33 cellular contexts compared by ENCODE assay signal in genomic region chr2:149564983-149565382, GRCh38.
"Had no signal": no experiment of that assay in that cellular context is flagged by ENCODE, and none has a peak within 500 bp of the region (broad histone marks: within the 10 kb centered on the region; RNA-seq: fewer than 3 reads in every experiment).

No MANE protein-coding gene starts in this region.

- H3K27ac Mint-ChIP-seq: activated CD4-positive, alpha-beta memory T cell treated with anti-CD3 and anti-CD28 coated beads for 36 hours; activated CD4-positive, alpha-beta T cell treated with anti-CD3 and anti-CD28 coated beads for 36 hours; activated CD4-positive, alpha-beta T cell treated with anti-CD3 and anti-CD28 coated beads, Interleukin-2, amount 10 ng/mL, durations not matched to agents 24 days and 14 days; activated CD8-positive, alpha-beta memory T cell treated with anti-CD3 and anti-CD28 coated beads, Interleukin-2, amount 10 ng/mL, durations not matched to agents 7 days and 5 days; activated CD8-positive, alpha-beta T cell treated with anti-CD3 and anti-CD28 coated beads, Interleukin-2, amount 10 ng/mL, durations not matched to agents 7 days and 5 days; activated T-cell treated with anti-CD3 and anti-CD28 coated beads, Interleukin-2, amount 50 U/mL, for 24 hours; activated T-helper 17 cell treated with anti-CD3 and anti-CD28 coated beads, Interleukin-2, amount 50 U/mL, for 72 hours had no signal

- H3K4me3 ChIP-seq: esophagus muscularis mucosa, gastrocnemius medialis, heart left ventricle had no signal

- H3K4me3 Mint-ChIP-seq: activated CD4-positive, alpha-beta memory T cell treated with anti-CD3 and anti-CD28 coated beads for 36 hours; activated CD4-positive, alpha-beta T cell treated with anti-CD3 and anti-CD28 coated beads for 36 hours; activated CD4-positive, alpha-beta T cell treated with anti-CD3 and anti-CD28 coated beads, Interleukin-2, amount 10 ng/mL, durations not matched to agents 24 days and 14 days; activated CD8-positive, alpha-beta memory T cell treated with anti-CD3 and anti-CD28 coated beads, Interleukin-2, amount 10 ng/mL, durations not matched to agents 7 days and 5 days; activated CD8-positive, alpha-beta T cell treated with anti-CD3 and anti-CD28 coated beads, Interleukin-2, amount 10 ng/mL, durations not matched to agents 7 days and 5 days; activated naive CD8-positive, alpha-beta T cell; activated T-cell treated with anti-CD3 and anti-CD28 coated beads, Interleukin-2, amount 50 U/mL, for 24 hours; activated T-helper 17 cell treated with anti-CD3 and anti-CD28 coated beads, Interleukin-2, amount 50 U/mL, for 72 hours; central memory CD8-positive, alpha-beta T cell; effector memory CD8-positive, alpha-beta T cell had no signal

- H3K9me3 Mint-ChIP-seq: activated CD4-positive, alpha-beta memory T cell treated with anti-CD3 and anti-CD28 coated beads for 36 hours; activated CD4-positive, alpha-beta T cell treated with anti-CD3 and anti-CD28 coated beads, Interleukin-2, amount 10 ng/mL, durations not matched to agents 24 days and 14 days; activated T-cell treated with anti-CD3 and anti-CD28 coated beads, Interleukin-2, amount 50 U/mL, for 24 hours; activated T-helper 17 cell treated with anti-CD3 and anti-CD28 coated beads, Interleukin-2, amount 50 U/mL, for 72 hours; central memory CD8-positive, alpha-beta T cell; effector memory CD8-positive, alpha-beta T cell had no signal

- H3K27me3 ChIP-seq: brain microvascular endothelial cell, esophagus muscularis mucosa, foreskin keratinocyte, gastrocnemius medialis, heart left ventricle had no signal

- H3K4me1 Mint-ChIP-seq: activated CD4-positive, alpha-beta T cell treated with anti-CD3 and anti-CD28 coated beads for 36 hours; activated CD4-positive, alpha-beta T cell treated with anti-CD3 and anti-CD28 coated beads, Interleukin-2, amount 10 ng/mL, durations not matched to agents 24 days and 14 days; activated T-helper 17 cell treated with anti-CD3 and anti-CD28 coated beads, Interleukin-2, amount 50 U/mL, for 72 hours; central memory CD8-positive, alpha-beta T cell had no signal

- FAIRE-seq: astrocyte, bronchial epithelial cell, colon had no signal

- H3K27ac ChIP-seq: brain microvascular endothelial cell, esophagus muscularis mucosa, foreskin keratinocyte, gastrocnemius medialis, heart left ventricle had no signal

- ATAC-seq: activated CD4-positive, alpha-beta T cell treated with anti-CD3 and anti-CD28 coated beads for 36 hours; activated CD8-positive, alpha-beta memory T cell treated with anti-CD3 and anti-CD28 coated beads, Interleukin-2, amount 10 ng/mL, durations not matched to agents 7 days and 5 days; activated CD8-positive, alpha-beta T cell treated with anti-CD3 and anti-CD28 coated beads, Interleukin-2, amount 10 ng/mL, durations not matched to agents 7 days and 5 days; activated T-helper 17 cell treated with anti-CD3 and anti-CD28 coated beads, Interleukin-2, amount 50 U/mL, for 72 hours; effector memory CD8-positive, alpha-beta T cell; foreskin keratinocyte; gastrocnemius medialis; heart left ventricle had no signal

- H3K9me3 ChIP-seq: esophagus muscularis mucosa, gastrocnemius medialis, heart left ventricle had no signal

- H3K4me1 ChIP-seq: gastrocnemius medialis had no signal

- DNase-seq: activated CD4-positive, alpha-beta memory T cell treated with anti-CD3 and anti-CD28 coated beads for 36 hours; activated CD4-positive, alpha-beta T cell treated with anti-CD3 and anti-CD28 coated beads for 36 hours; activated CD4-positive, alpha-beta T cell treated with anti-CD3 and anti-CD28 coated beads, Interleukin-2, amount 10 ng/mL, durations not matched to agents 24 days and 14 days; activated CD4-positive, CD25-positive, alpha-beta regulatory T cell; activated CD4-positive, CD25-positive, alpha-beta regulatory T cell treated with anti-CD3 and anti-CD28 coated beads, Interleukin-2, amount 50 U/mL, for 72 hours; activated CD8-positive, alpha-beta memory T cell treated with anti-CD3 and anti-CD28 coated beads, Interleukin-2, amount 10 ng/mL, durations not matched to agents 7 days and 5 days; activated CD8-positive, alpha-beta memory T cell treated with anti-CD3 and anti-CD28 coated beads, Interleukin-2, amount 50 U/mL, for 4 hours; activated CD8-positive, alpha-beta T cell treated with anti-CD3 and anti-CD28 coated beads, Interleukin-2, amount 10 ng/mL, durations not matched to agents 7 days and 5 days; activated effector memory CD4-positive, alpha-beta T cell treated with Interleukin-2 at 50 U/mL for 16 hours; activated gamma-delta T cell treated with Interleukin-2 at 50 U/mL for 16 hours; activated naive CD4-positive, alpha-beta T cell treated with anti-CD3 and anti-CD28 coated beads, Interleukin-2, amount 50 U/mL, for 16 hours; activated naive CD4-positive, alpha-beta T cell treated with Interleukin-2 at 50 U/mL for 16 hours; activated T-cell treated with anti-CD3 and anti-CD28 coated beads, Interleukin-2, amount 50 U/mL, for 24 hours; amniotic stem cell; anterior cingulate cortex; brain microvascular endothelial cell; cortex of kidney; dermis blood vessel endothelial cell; effector CD4-positive, alpha-beta T cell; effector memory CD8-positive, alpha-beta T cell; erythroblast; foreskin keratinocyte; gastrocnemius medialis; glutamatergic neuron; heart left ventricle; T-helper 2 cell had no signal

- H3K27me3 Mint-ChIP-seq: activated CD4-positive, alpha-beta memory T cell treated with anti-CD3 and anti-CD28 coated beads for 36 hours; activated CD4-positive, alpha-beta T cell treated with anti-CD3 and anti-CD28 coated beads for 36 hours; activated CD4-positive, alpha-beta T cell treated with anti-CD3 and anti-CD28 coated beads, Interleukin-2, amount 10 ng/mL, durations not matched to agents 24 days and 14 days; activated CD8-positive, alpha-beta memory T cell treated with anti-CD3 and anti-CD28 coated beads, Interleukin-2, amount 10 ng/mL, durations not matched to agents 7 days and 5 days; activated naive CD8-positive, alpha-beta T cell; activated T-cell treated with anti-CD3 and anti-CD28 coated beads, Interleukin-2, amount 50 U/mL, for 24 hours; activated T-helper 17 cell treated with anti-CD3 and anti-CD28 coated beads, Interleukin-2, amount 50 U/mL, for 72 hours; central memory CD8-positive, alpha-beta T cell; effector memory CD8-positive, alpha-beta T cell had no signal
